Comparison of ENCODE assay signal across 18 cellular contexts in the genomic region with DNA sequence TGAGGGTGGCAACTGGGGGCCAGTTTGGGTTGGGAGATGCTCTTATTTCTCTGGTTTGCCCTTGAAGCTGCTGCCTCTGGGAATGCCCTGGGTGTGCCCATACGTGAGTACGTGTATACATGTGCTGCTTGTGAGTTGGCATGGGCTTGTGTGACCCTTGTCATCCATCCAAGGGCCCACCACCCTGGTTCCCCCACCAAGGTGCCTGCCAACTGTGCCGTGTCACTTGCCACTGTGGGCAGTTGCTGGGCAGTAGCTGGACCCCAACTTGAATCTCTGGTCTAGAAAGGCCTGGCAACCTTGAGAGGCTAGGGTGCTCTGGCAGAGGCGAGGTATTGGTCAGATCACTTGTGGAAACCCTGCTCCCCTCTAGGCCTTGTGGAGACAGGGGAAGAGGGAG. TPM values are rescaled to one million over a fixed set of nuclear protein-coding genes. Genes with fewer than 3 reads are reported as not detected.
DNase-seq lines count a peak whose midpoint lies in the region; ATAC-seq and TF ChIP-seq lines count a peak whose summit lies in the region.
"Had no signal": no experiment of that assay in that cellular context is flagged by ENCODE, and none has a peak within 500 bp of the region (broad histone marks: within the 10 kb centered on the region; RNA-seq: fewer than 3 reads in every experiment).

No MANE protein-coding gene starts in this region.

- H3K4me3 Mint-ChIP-seq in natural killer cell, result peak overlapping the region; percentile 21
- H3K4me3 Mint-ChIP-seq in natural killer cell treated with Interleukin-12 subunit alpha and Interleukin-12 subunit beta and Interleukin-15 and Interleukin-18, amount 100 ng/mL, for 72 hours, result no peak overlapping the region
- peak overlapping the region in 2 of 3 experiments; percentile 34 to 60 for H3K4me3 Mint-ChIP-seq in nephron
- H3K4me3 Mint-ChIP-seq: HFFc6 had no signal

- H3K4me1 Mint-ChIP-seq in natural killer cell, result peaks cover 6 to 7% of the 10 kb centered on the region in 2 donors
- H3K4me1 Mint-ChIP-seq in natural killer cell treated with Interleukin-12 subunit alpha and Interleukin-12 subunit beta and Interleukin-15 and Interleukin-18, amount 100 ng/mL, for 72 hours (ENCODE audit: low read depth in 2 of 2), result peaks cover 7 to 9% of the 10 kb centered on the region in 2 donors
- peaks cover 7% of the 10 kb centered on the region for H3K4me1 Mint-ChIP-seq in nephron

- no peak for ATAC-seq in natural killer cell
- ATAC-seq in natural killer cell treated with Interleukin-12 subunit alpha and Interleukin-12 subunit beta and Interleukin-15 and Interleukin-18, amount 100 ng/mL, for 72 hours, result no peak
- no peak for ATAC-seq in HG02852 (IDR thresholded peaks at IDR 0.05; ENCODE audit: unreplicated experiment)
- ATAC-seq: GM12878 had no signal

- H3K27ac Mint-ChIP-seq in natural killer cell, result no peak overlapping the region
- no peak overlapping the region for H3K27ac Mint-ChIP-seq in natural killer cell treated with Interleukin-12 subunit alpha and Interleukin-12 subunit beta and Interleukin-15 and Interleukin-18, amount 100 ng/mL, for 72 hours
- H3K27ac Mint-ChIP-seq in nephron, result no peak overlapping the region
- H3K27ac Mint-ChIP-seq: B cell; CD4-positive, alpha-beta T cell; CD8-positive, alpha-beta memory T cell; HFFc6 had no signal

- TF ChIP-seq CTCF in natural killer cell (IDR thresholded peaks at IDR 0.05), result no peak
- TF ChIP-seq CTCF in nephron (IDR thresholded peaks at IDR 0.05; ENCODE audit: unreplicated experiment in 3 of 3), result no peak

- H3K27me3 Mint-ChIP-seq in natural killer cell (ENCODE audit: low read depth in 2 of 2) (peaks cover 16 to 17% of the 10 kb centered on the region in 2 donors), nephron (ENCODE audit: low read depth) (peaks cover 4% of the 10 kb centered on the region)
- peaks cover 3 to 6% of the 10 kb centered on the region in 2 donors for H3K27me3 Mint-ChIP-seq in natural killer cell treated with Interleukin-12 subunit alpha and Interleukin-12 subunit beta and Interleukin-15 and Interleukin-18, amount 100 ng/mL, for 72 hours

- no peaks in the 10 kb centered on the region for H3K36me3 Mint-ChIP-seq in natural killer cell
- H3K36me3 Mint-ChIP-seq in natural killer cell treated with Interleukin-12 subunit alpha and Interleukin-12 subunit beta and Interleukin-15 and Interleukin-18, amount 100 ng/mL, for 72 hours, result peaks cover 4% of the 10 kb centered on the region
- peaks cover 9% of the 10 kb centered on the region for H3K36me3 Mint-ChIP-seq in nephron (ENCODE audit: low read depth)

- DNase-seq in NCI-H748 (lab: John Stamatoyannopoulos, UW; ENCODE audit: unreplicated experiment), result peak; percentile 10
- DNase-seq in NCI-H748 treated with DMSO at 0.1 percent for 48 hours (lab: John Stamatoyannopoulos, UW), result no peak
- no peak for DNase-seq in natural killer cell
- no peak for DNase-seq in natural killer cell treated with Interleukin-12 subunit alpha and Interleukin-12 subunit beta and Interleukin-15 and Interleukin-18, amount 100 ng/mL, for 72 hours (ENCODE audit: low spot score)
- DNase-seq in NOMO-1 (lab: John Stamatoyannopoulos, UW; ENCODE audit: unreplicated experiment in 2 of 2), result no peak
- DNase-seq in T-helper 9 cell, result no peak
- DNase-seq: CD4-positive, alpha-beta T cell; CD8-positive, alpha-beta memory T cell; DMS 273 treated with DMSO at 0.1 percent for 48 hours; DMS79; EL; GDM1; GOT3; HFFc6 had no signal

- H3K9me3 Mint-ChIP-seq in natural killer cell (no peaks in the 10 kb centered on the region), nephron (peaks cover 18% of the 10 kb centered on the region)
- H3K9me3 Mint-ChIP-seq in natural killer cell treated with Interleukin-12 subunit alpha and Interleukin-12 subunit beta and Interleukin-15 and Interleukin-18, amount 100 ng/mL, for 72 hours, result no peaks in the 10 kb centered on the region
- H3K9me3 Mint-ChIP-seq: CD4-positive, alpha-beta T cell; CD8-positive, alpha-beta memory T cell; HFFc6 had no signal

- intact Hi-C loops in natural killer cell (cut with micrococcal nuclease), result no loop called here

RNA-seq across cellular contexts. Expression of gene HMGB3, which starts 2.4 kb away (rescaled TPM):
- 1 to 10 TPM; 1.6 to 3.4 (median 3.0) TPM for total RNA-seq in natural killer cell
- 10 to 100 TPM; 28.7 to 30.0 TPM for total RNA-seq in natural killer cell treated with Interleukin-12 subunit alpha and Interleukin-12 subunit beta and Interleukin-15 and Interleukin-18, amount 100 ng/mL, for 72 hours

Comparison
In these comparisons a context has a peak if more than half of its experiments do, and no peak if none do; other contexts are left out.
1. RNA of gene HMGB3, which starts 2.4 kb away (total RNA-seq): 28.7 to 30.0 TPM in natural killer cell treated with Interleukin-12 subunit alpha and Interleukin-12 subunit beta and Interleukin-15 and Interleukin-18, amount 100 ng/mL, for 72 hours; 1.6 to 3.4 TPM in natural killer cell; every median in the first group is over 4 times any median in the second.